12 cellular contexts compared by ENCODE assay signal in genomic region chr10:101052285-101052684, GRCh38. TPM values are rescaled to one million over a fixed set of nuclear protein-coding genes. Genes with fewer than 3 reads are reported as not detected.
DNase-seq lines count a peak whose midpoint lies in the region; ATAC-seq, FAIRE-seq and TF ChIP-seq lines count a peak whose summit lies in the region.
"Had no signal": no experiment of that assay in that cellular context is flagged by ENCODE, and none has a peak within 500 bp of the region (broad histone marks: within the 10 kb centered on the region; RNA-seq: fewer than 3 reads in every experiment).

No MANE protein-coding gene starts in this region.

- H3K4me3 ChIP-seq in fibroblast of lung (replicated peaks in 1 of 4; ENCODE audit: control extremely low read depth in 1 of 4, insufficient read depth in 1 of 4, low read depth in 3 of 4, low read length in 4 of 4), result no peak overlapping the region
- H3K4me3 ChIP-seq in skeletal muscle tissue (ENCODE audit: low read length in 3 of 3), result no peak overlapping the region
- no peak overlapping the region for H3K4me3 ChIP-seq in naive thymus-derived CD4-positive, alpha-beta T cell (ENCODE audit: low read length)
- H3K4me3 ChIP-seq: K562, skin epidermis, uterus had no signal

- no peak for ATAC-seq in activated T-helper 17 cell treated with anti-CD3 and anti-CD28 coated beads, Interleukin-2, amount 50 U/mL, for 72 hours (replicated peaks)
- ATAC-seq in naive thymus-derived CD4-positive, alpha-beta T cell, result no peak
- ATAC-seq: K562 had no signal

- no peaks in the 10 kb centered on the region for H4K20me1 ChIP-seq in fibroblast of lung (ENCODE audit: control insufficient read depth, extremely low read depth, insufficient read depth, low read length)

- H3K27ac ChIP-seq in fibroblast of lung (ENCODE audit: insufficient read depth, low read length) (no peak overlapping the region), skeletal muscle tissue (ENCODE audit: low read depth, low read length) (peak overlapping the region; percentile 15)
- no peak overlapping the region for H3K27ac ChIP-seq in naive thymus-derived CD4-positive, alpha-beta T cell (ENCODE audit: low read depth, low read length)
- H3K27ac ChIP-seq: skin epidermis, uterus had no signal

- intact Hi-C loops in posterior vena cava (cut with DNase I), result no loop called here
- intact Hi-C loops in naive thymus-derived CD4-positive, alpha-beta T cell (cut with micrococcal nuclease), result no loop called here

- no peaks in the 10 kb centered on the region for H3K9me3 Mint-ChIP-seq in activated T-helper 17 cell treated with anti-CD3 and anti-CD28 coated beads, Interleukin-2, amount 50 U/mL, for 72 hours
- H3K9me3 Mint-ChIP-seq in naive thymus-derived CD4-positive, alpha-beta T cell, result peaks cover 0 to 2% (median 0%) of the 10 kb centered on the region in 11 donors
- H3K9me3 Mint-ChIP-seq: dendritic cell treated with granulocyte-macrophage colony-stimulating factor and Interleukin-4, amounts not matched to agents 40 ng/mL and 50 ng/mL, for 4 days had no signal

- H3K36me3 ChIP-seq in fibroblast of lung (ENCODE audit: control insufficient read depth, insufficient read depth, low read length) (peaks cover 2% of the 10 kb centered on the region), skeletal muscle tissue (ENCODE audit: control insufficient read depth in 3 of 3, insufficient read depth in 3 of 3, low read length in 3 of 3) (no peaks in the 10 kb centered on the region)
- H3K36me3 ChIP-seq in naive thymus-derived CD4-positive, alpha-beta T cell (ENCODE audit: control insufficient read depth in 2 of 3, insufficient read depth in 3 of 3, low read length in 3 of 3), result no peaks in the 10 kb centered on the region
- H3K36me3 ChIP-seq: uterus had no signal

- no peaks in the 10 kb centered on the region for H3K79me2 ChIP-seq in fibroblast of lung (ENCODE audit: control insufficient read depth, insufficient read depth, low read length)

- H3K4me1 ChIP-seq in fibroblast of lung (ENCODE audit: control insufficient read depth, extremely low read depth, insufficient read depth, low read length) (peaks cover 22% of the 10 kb centered on the region), skeletal muscle tissue (ENCODE audit: control insufficient read depth in 3 of 3, insufficient read depth in 3 of 3, low read length in 3 of 3) (peaks cover 4 to 18% (median 7%) of the 10 kb centered on the region in 3 donors)
- peaks cover 5 to 9% of the 10 kb centered on the region in 2 donors for H3K4me1 ChIP-seq in naive thymus-derived CD4-positive, alpha-beta T cell (ENCODE audit: control insufficient read depth in 2 of 2, insufficient read depth in 2 of 2, low read length in 2 of 2)

- FAIRE-seq in RCC 7860 (lab: Jason Lieb, UNC), result peak; percentile 30
- FAIRE-seq: G401.6, K562 had no signal

- DNase-seq in H4 (ENCODE audit: low spot score), result peak; percentile 87
- peak; percentile 57 for DNase-seq in RCC 7860 (ENCODE audit: low spot score)
- DNase-seq in fibroblast of lung (ENCODE audit: low read depth in 2 of 2), result peak; percentile 77 to 78
- no peak for DNase-seq in posterior vena cava (ENCODE audit: low spot score)
- DNase-seq in naive thymus-derived CD4-positive, alpha-beta T cell, result no peak
- DNase-seq: uterus had no signal

- no peak overlapping the region for H2AFZ ChIP-seq in fibroblast of lung (ENCODE audit: low read length)

- H3K27me3 ChIP-seq in fibroblast of lung (ENCODE audit: control insufficient read depth, insufficient read depth, low read length) (peaks cover 22% of the 10 kb centered on the region), skeletal muscle tissue (ENCODE audit: control insufficient read depth in 3 of 3, insufficient read depth in 3 of 3, low read length in 3 of 3) (peaks cover 32 to 34% (median 34%) of the 10 kb centered on the region in 3 donors)
- H3K27me3 ChIP-seq in naive thymus-derived CD4-positive, alpha-beta T cell (ENCODE audit: control insufficient read depth in 2 of 2, insufficient read depth in 2 of 2, low read length in 2 of 2), result peaks cover 7 to 8% of the 10 kb centered on the region in 2 donors

- no peak for TF ChIP-seq CTCF in fibroblast of lung (conservative IDR thresholded peaks at IDR 0.05 in 1 of 2, IDR thresholded peaks at IDR 0.05 in 1 of 2; ENCODE audit: low read depth in 1 of 2, low read length in 2 of 2)

- H3K27ac Mint-ChIP-seq in activated T-helper 17 cell treated with anti-CD3 and anti-CD28 coated beads, Interleukin-2, amount 50 U/mL, for 72 hours, result no peak overlapping the region
- no peak overlapping the region for H3K27ac Mint-ChIP-seq in naive thymus-derived CD4-positive, alpha-beta T cell
- H3K27ac Mint-ChIP-seq: dendritic cell treated with granulocyte-macrophage colony-stimulating factor and Interleukin-4, amounts not matched to agents 40 ng/mL and 50 ng/mL, for 4 days had no signal

- CTCF ChIA-PET in naive thymus-derived CD4-positive, alpha-beta T cell (lab: Charles Lee), result interaction anchor here (0.6 to 4.9 kb wide), 6 partner anchors 8 to 90 kb away, joined by 3 to 40 read pairs (median 12); partner anchors contain the start of gene KAZALD1

- H3K4me3 Mint-ChIP-seq in activated T-helper 17 cell treated with anti-CD3 and anti-CD28 coated beads, Interleukin-2, amount 50 U/mL, for 72 hours, result no peak overlapping the region
- no peak overlapping the region for H3K4me3 Mint-ChIP-seq in naive thymus-derived CD4-positive, alpha-beta T cell
- H3K4me3 Mint-ChIP-seq: dendritic cell treated with granulocyte-macrophage colony-stimulating factor and Interleukin-4, amounts not matched to agents 40 ng/mL and 50 ng/mL, for 4 days had no signal

- peak overlapping the region; percentile 19 for H3K4me2 ChIP-seq in fibroblast of lung (ENCODE audit: extremely low read depth, insufficient read depth, low read length)

- H3K4me1 Mint-ChIP-seq in activated T-helper 17 cell treated with anti-CD3 and anti-CD28 coated beads, Interleukin-2, amount 50 U/mL, for 72 hours, result peaks cover 15% of the 10 kb centered on the region
- H3K4me1 Mint-ChIP-seq in naive thymus-derived CD4-positive, alpha-beta T cell, result peaks cover 13 to 41% (median 15%) of the 10 kb centered on the region in 7 donors

- H3K9me3 ChIP-seq in fibroblast of lung (ENCODE audit: control insufficient read depth, insufficient read depth, low read depth, low read length) (no peaks in the 10 kb centered on the region), skeletal muscle tissue (ENCODE audit: control insufficient read depth in 3 of 3, low read length in 3 of 3) (no peaks in the 10 kb centered on the region)
- no peaks in the 10 kb centered on the region for H3K9me3 ChIP-seq in naive thymus-derived CD4-positive, alpha-beta T cell (ENCODE audit: control insufficient read depth in 2 of 3, low read length in 3 of 3)
- H3K9me3 ChIP-seq: uterus had no signal

- H3K36me3 Mint-ChIP-seq in activated T-helper 17 cell treated with anti-CD3 and anti-CD28 coated beads, Interleukin-2, amount 50 U/mL, for 72 hours (ENCODE audit: low read depth), result no peaks in the 10 kb centered on the region
- H3K36me3 Mint-ChIP-seq in naive thymus-derived CD4-positive, alpha-beta T cell, result peaks cover 0 to 4% (median 0%) of the 10 kb centered on the region in 5 donors

- POLR2A ChIA-PET in naive thymus-derived CD4-positive, alpha-beta T cell (lab: Charles Lee), result interaction anchor here (1.1 to 2.1 kb wide), 3 partner anchors 9 to 29 kb away, joined by 3 to 8 read pairs (median 6); no protein-coding TSS in a partner anchor

- peaks cover 31% of the 10 kb centered on the region for H3K27me3 Mint-ChIP-seq in activated T-helper 17 cell treated with anti-CD3 and anti-CD28 coated beads, Interleukin-2, amount 50 U/mL, for 72 hours
- peaks cover 28 to 35% (median 34%) of the 10 kb centered on the region in 5 donors for H3K27me3 Mint-ChIP-seq in naive thymus-derived CD4-positive, alpha-beta T cell

- H3K9ac ChIP-seq in fibroblast of lung (ENCODE audit: insufficient read depth, low read length) (no peak overlapping the region), skeletal muscle tissue (ENCODE audit: low read depth in 1 of 3, low read length in 3 of 3) (peak overlapping the region in 2 of 3 donors; percentile 0 to 7)

RNA-seq across cellular contexts. Expression of gene KAZALD1, which starts 9.5 kb away (rescaled TPM):
- total RNA-seq in H4 (2014; rRNA removed; shearing (Covaris generic)), result 10.2 and 22.5 TPM in 2 replicates
- 14.4 and 19.8 TPM in 2 replicates for total RNA-seq in fibroblast of lung
- polyA plus RNA-seq in fibroblast of lung, result 4.6 and 15.3 TPM in 2 replicates
- polyA plus RNA-seq in fibroblast of lung (2012), result 6.7 and 26.3 TPM in 2 replicates
- 17.1 and 35.7 TPM in 2 replicates for polyA minus RNA-seq in fibroblast of lung (ENCODE audit: low replicate concordance)
- total RNA-seq in skeletal muscle tissue, result 23.5 TPM
- under 1 TPM; 0.45 to 0.71 TPM for total RNA-seq in activated T-helper 17 cell treated with anti-CD3 and anti-CD28 coated beads, Interleukin-2, amount 50 U/mL, for 72 hours
- 1 to 10 TPM; 6.5 to 9.3 TPM for total RNA-seq in posterior vena cava
- total RNA-seq in naive thymus-derived CD4-positive, alpha-beta T cell, result 1 to 10 TPM in 1 of 5 experiments, under 1 TPM in 2, not detected in 2; 0.22 to 1.5 (median 0.29) TPM
- not detected for polyA plus RNA-seq in naive thymus-derived CD4-positive, alpha-beta T cell

RNA-seq across cellular contexts. Expression of gene SFXN3, which starts 21.3 kb away (rescaled TPM):
- total RNA-seq in H4 (2014; rRNA removed; shearing (Covaris generic)), result 35.7 and 35.8 TPM in 2 replicates
- 39.3 and 55.0 TPM in 2 replicates for total RNA-seq in fibroblast of lung
- polyA plus RNA-seq in fibroblast of lung, result 79.3 and 90.9 TPM in 2 replicates
- 48.7 and 51.3 TPM in 2 replicates for polyA plus RNA-seq in fibroblast of lung (2012)
- polyA minus RNA-seq in fibroblast of lung (ENCODE audit: low replicate concordance), result 125 and 157 TPM in 2 replicates
- total RNA-seq in skeletal muscle tissue, result 18.8 TPM
- 100 to 1,000 TPM in 1 of 2 donors, 10 to 100 TPM in 1; 45.9 to 150 TPM for total RNA-seq in activated T-helper 17 cell treated with anti-CD3 and anti-CD28 coated beads, Interleukin-2, amount 50 U/mL, for 72 hours
- 10 to 100 TPM; 72.7 to 79.5 TPM for total RNA-seq in posterior vena cava
- total RNA-seq in naive thymus-derived CD4-positive, alpha-beta T cell, result 10 to 100 TPM; 33.7 to 90.4 (median 48.4) TPM
- 10 to 100 TPM; 12.6 to 13.2 TPM for polyA plus RNA-seq in naive thymus-derived CD4-positive, alpha-beta T cell

RNA-seq across cellular contexts. Expression of gene PDZD7, which starts 21.4 kb away (rescaled TPM):
- total RNA-seq in H4 (2014; rRNA removed; shearing (Covaris generic)), result 0.21 and 0.97 TPM in 2 replicates
- total RNA-seq in fibroblast of lung, result 1.3 TPM in 2 replicates
- polyA plus RNA-seq in fibroblast of lung, result 0.42 and 0.50 TPM in 2 replicates
- 1.0 and 1.4 TPM in 2 replicates for polyA plus RNA-seq in fibroblast of lung (2012)
- 0.08 TPM in 1 of 2 replicates, not detected in the other for polyA minus RNA-seq in fibroblast of lung (ENCODE audit: low replicate concordance)
- total RNA-seq in skeletal muscle tissue, result 1.0 TPM
- 1 to 10 TPM in 1 of 2 donors, under 1 TPM in 1; 0.48 to 2.9 TPM for total RNA-seq in activated T-helper 17 cell treated with anti-CD3 and anti-CD28 coated beads, Interleukin-2, amount 50 U/mL, for 72 hours
- total RNA-seq in posterior vena cava, result under 1 TPM; 0.48 to 0.83 TPM
- 1 to 10 TPM in 3 of 5 experiments, under 1 TPM in 2; 0.65 to 2.8 (median 1.8) TPM for total RNA-seq in naive thymus-derived CD4-positive, alpha-beta T cell
- polyA plus RNA-seq in naive thymus-derived CD4-positive, alpha-beta T cell, result 1 to 10 TPM in 1 of 2 donors, under 1 TPM in 1; 0.71 to 1.1 TPM

RNA-seq across cellular contexts. Expression of gene LZTS2, which starts 52.7 kb away (rescaled TPM):
- total RNA-seq in H4 (2014; rRNA removed; shearing (Covaris generic)), result 24.3 and 26.2 TPM in 2 replicates
- total RNA-seq in fibroblast of lung (120 and 129 TPM in 2 replicates), skeletal muscle tissue (37.6 TPM), posterior vena cava (10 to 100 TPM; 71.4 to 91.3 TPM)
- 33.2 and 34.7 TPM in 2 replicates for polyA plus RNA-seq in fibroblast of lung
- polyA plus RNA-seq in fibroblast of lung (2012), result 71.7 and 81.3 TPM in 2 replicates
- polyA minus RNA-seq in fibroblast of lung (ENCODE audit: low replicate concordance), result 51.1 and 59.0 TPM in 2 replicates
- 10 to 100 TPM; 15.0 to 24.8 TPM for total RNA-seq in activated T-helper 17 cell treated with anti-CD3 and anti-CD28 coated beads, Interleukin-2, amount 50 U/mL, for 72 hours
- total RNA-seq in naive thymus-derived CD4-positive, alpha-beta T cell, result 10 to 100 TPM; 16.0 to 44.7 (median 25.5) TPM
- 10 to 100 TPM; 10.8 to 25.6 TPM for polyA plus RNA-seq in naive thymus-derived CD4-positive, alpha-beta T cell

Comparison
In these comparisons a context has a peak if more than half of its experiments do, and no peak if none do; other contexts are left out.
1. DNase-seq: peak in H4 (single experiment), RCC 7860 (single experiment) and fibroblast of lung (2 of 2); none in posterior vena cava (single experiment) and naive thymus-derived CD4-positive, alpha-beta T cell (0 of 9).